In the genomic region with DNA sequence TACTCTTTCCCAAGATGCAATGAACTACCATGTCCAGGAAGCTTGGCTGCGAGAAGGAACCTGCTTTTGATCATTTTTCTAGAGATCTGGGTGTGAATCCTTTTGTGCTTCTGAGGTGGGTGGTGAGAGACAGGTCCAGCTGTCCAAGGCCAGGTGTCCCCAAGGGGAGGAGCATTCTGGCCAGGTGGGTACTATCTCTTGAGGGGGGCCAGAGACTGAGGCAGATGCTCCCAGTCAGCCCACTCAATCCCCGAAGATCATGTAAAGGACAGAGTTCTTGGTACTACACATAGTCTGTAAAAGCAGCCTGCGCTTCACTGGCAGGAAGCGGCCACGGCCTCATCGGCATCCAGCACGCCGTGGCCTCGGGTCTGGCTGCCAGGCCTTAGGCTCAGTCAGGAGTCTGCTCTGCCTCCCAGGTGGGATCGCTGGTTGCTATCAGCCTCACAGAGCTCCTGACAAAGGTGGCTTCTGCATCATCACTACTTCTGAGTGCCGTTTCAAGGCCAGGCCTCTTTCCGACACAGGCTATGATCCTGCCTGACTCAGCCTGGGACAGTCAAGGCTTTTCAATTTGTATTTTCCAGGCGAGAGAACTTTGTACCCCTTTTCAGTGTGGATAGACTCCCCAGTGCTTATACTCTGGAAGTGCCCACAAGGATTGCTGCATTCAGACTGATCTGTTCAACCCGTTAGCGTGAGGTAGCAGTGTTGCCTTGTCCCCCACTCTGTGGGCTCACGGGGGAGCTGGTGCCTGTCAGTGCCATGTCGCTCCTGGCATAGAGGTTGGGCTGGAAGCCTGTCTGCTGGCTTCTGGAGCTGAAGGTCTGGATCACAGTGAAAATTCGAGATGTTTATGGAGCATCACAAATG, we compare ENCODE assay signal across 1 cellular context.
TF ChIP-seq lines count a peak whose summit lies in the region.

No MANE protein-coding gene starts in this region.

TF ChIP-seq in HepG2, 621 proteins besides CTCF, POLR2A, EP300 and RAD21 (continued from another document and continues in another):
- TF ChIP-seq, protein P1, sequence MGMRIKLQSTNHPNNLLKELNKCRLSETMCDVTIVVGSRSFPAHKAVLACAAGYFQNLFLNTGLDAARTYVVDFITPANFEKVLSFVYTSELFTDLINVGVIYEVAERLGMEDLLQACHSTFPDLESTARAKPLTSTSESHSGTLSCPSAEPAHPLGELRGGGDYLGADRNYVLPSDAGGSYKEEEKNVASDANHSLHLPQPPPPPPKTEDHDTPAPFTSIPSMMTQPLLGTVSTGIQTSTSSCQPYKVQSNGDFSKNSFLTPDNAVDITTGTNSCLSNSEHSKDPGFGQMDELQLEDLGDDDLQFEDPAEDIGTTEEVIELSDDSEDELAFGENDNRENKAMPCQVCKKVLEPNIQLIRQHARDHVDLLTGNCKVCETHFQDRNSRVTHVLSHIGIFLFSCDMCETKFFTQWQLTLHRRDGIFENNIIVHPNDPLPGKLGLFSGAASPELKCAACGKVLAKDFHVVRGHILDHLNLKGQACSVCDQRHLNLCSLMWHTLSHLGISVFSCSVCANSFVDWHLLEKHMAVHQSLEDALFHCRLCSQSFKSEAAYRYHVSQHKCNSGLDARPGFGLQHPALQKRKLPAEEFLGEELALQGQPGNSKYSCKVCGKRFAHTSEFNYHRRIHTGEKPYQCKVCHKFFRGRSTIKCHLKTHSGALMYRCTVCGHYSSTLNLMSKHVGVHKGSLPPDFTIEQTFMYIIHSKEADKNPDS (CRISPR knock-in tag; IDR thresholded peaks at IDR 0.05), result no peak
- TF ChIP-seq ZNF772 (CRISPR knock-in tag; IDR thresholded peaks at IDR 0.05), result no peak
- no peak for TF ChIP-seq MEIS1 (CRISPR knock-in tag; IDR thresholded peaks at IDR 0.05; ENCODE audit: borderline replicate concordance)
- 0 out of 2 replicates have a peak, but pooled peaks have one; percentile 31 for TF ChIP-seq ISL2 (CRISPR knock-in tag; IDR thresholded peaks at IDR 0.05)
- TF ChIP-seq ZNF292 (CRISPR knock-in tag; IDR thresholded peaks at IDR 0.05; ENCODE audit: borderline replicate concordance, low read depth), result peak; percentile 82
- TF ChIP-seq, protein P2, sequence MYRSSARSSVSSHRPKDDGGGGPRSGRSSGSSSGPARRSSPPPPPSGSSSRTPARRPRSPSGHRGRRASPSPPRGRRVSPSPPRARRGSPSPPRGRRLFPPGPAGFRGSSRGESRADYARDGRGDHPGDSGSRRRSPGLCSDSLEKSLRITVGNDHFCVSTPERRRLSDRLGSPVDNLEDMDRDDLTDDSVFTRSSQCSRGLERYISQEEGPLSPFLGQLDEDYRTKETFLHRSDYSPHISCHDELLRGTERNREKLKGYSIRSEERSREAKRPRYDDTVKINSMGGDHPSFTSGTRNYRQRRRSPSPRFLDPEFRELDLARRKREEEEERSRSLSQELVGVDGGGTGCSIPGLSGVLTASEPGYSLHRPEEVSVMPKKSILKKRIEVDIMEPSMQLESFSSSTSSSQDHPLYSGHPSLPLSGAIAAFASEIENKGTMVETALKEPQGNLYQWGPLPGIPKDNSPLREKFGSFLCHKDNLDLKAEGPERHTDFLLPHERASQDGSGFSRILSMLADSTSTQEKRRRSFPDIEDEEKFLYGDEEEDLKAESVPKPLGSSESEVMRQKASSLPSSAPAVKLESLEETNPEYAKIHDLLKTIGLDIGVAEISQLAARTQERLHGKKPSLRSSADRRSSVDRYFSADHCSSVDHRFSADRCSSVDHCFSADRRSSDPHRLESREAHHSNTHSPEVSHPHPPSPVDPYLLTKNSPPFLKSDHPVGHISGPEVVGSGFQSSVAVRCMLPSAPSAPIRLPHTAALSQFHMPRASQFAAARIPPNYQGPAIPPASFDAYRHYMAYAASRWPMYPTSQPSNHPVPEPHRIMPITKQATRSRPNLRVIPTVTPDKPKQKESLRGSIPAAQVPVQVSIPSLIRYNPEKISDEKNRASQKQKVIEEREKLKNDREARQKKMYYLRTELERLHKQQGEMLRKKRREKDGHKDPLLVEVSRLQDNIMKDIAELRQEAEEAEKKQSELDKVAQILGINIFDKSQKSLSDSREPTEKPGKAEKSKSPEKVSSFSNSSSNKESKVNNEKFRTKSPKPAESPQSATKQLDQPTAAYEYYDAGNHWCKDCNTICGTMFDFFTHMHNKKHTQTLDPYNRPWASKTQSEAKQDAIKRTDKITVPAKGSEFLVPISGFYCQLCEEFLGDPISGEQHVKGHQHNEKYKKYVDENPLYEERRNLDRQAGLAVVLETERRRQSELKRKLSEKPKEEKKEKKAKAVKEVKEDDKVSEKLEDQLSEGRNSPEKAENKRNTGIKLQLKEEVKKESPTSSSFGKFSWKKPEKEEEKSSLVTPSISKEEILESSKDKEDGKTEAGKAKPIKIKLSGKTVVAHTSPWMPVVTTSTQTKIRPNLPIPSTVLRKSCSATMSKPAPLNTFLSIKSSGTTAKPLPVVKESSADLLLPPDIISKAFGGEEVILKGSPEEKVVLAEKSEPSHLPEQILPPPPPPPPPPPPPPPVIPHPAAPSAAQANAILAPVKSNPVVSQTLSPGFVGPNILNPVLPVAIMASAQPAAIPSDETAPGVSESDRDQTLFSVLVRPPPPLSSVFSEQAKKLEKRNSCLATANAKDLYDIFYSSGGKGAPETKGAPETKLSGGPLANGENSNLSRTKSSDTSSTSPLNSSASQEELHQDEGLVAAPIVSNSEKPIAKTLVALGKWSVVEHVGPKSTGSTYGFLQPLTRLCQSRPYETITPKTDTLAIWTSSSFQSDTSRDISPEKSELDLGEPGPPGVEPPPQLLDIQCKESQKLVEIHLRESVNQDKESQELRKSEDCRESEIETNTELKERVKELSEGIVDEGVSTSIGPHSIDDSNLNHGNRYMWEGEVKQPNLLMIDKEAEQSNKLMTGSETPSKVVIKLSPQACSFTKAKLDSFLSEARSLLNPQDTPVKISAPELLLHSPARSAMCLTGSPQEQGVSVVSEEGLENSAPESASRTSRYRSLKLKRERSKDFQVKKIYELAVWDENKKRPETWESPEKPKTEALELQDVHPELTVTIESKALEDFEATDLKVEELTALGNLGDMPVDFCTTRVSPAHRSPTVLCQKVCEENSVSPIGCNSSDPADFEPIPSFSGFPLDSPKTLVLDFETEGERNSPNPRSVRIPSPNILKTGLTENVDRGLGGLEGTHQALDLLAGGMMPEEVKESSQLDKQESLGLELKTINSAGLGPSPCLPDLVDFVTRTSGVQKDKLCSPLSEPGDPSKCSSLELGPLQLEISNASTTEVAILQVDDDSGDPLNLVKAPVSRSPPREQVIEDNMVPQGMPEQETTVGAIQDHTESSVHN (CRISPR knock-in tag; IDR thresholded peaks at IDR 0.05), result no peak
- TF ChIP-seq REPIN1 (CRISPR knock-in tag; IDR thresholded peaks at IDR 0.05; ENCODE audit: borderline replicate concordance, low read depth), result no peak
- TF ChIP-seq NR1H2 (CRISPR knock-in tag; IDR thresholded peaks at IDR 0.05; ENCODE audit: borderline replicate concordance, low read depth), result no peak
- TF ChIP-seq RNF2 (conservative IDR thresholded peaks at IDR 0.05; ENCODE audit: low read depth), result no peak
- TF ChIP-seq, protein P3, sequence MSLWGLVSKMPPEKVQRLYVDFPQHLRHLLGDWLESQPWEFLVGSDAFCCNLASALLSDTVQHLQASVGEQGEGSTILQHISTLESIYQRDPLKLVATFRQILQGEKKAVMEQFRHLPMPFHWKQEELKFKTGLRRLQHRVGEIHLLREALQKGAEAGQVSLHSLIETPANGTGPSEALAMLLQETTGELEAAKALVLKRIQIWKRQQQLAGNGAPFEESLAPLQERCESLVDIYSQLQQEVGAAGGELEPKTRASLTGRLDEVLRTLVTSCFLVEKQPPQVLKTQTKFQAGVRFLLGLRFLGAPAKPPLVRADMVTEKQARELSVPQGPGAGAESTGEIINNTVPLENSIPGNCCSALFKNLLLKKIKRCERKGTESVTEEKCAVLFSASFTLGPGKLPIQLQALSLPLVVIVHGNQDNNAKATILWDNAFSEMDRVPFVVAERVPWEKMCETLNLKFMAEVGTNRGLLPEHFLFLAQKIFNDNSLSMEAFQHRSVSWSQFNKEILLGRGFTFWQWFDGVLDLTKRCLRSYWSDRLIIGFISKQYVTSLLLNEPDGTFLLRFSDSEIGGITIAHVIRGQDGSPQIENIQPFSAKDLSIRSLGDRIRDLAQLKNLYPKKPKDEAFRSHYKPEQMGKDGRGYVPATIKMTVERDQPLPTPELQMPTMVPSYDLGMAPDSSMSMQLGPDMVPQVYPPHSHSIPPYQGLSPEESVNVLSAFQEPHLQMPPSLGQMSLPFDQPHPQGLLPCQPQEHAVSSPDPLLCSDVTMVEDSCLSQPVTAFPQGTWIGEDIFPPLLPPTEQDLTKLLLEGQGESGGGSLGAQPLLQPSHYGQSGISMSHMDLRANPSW (CRISPR knock-in tag; IDR thresholded peaks at IDR 0.05; ENCODE audit: borderline replicate concordance), result no peak; the same call in 1 of the 2 replicates
- TF ChIP-seq, protein P4, sequence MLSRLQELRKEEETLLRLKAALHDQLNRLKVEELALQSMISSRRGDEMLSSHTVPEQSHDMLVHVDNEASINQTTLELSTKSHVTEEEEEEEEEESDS (CRISPR knock-in tag; IDR thresholded peaks at IDR 0.05; ENCODE audit: borderline replicate concordance), result no peak
- no peak for TF ChIP-seq RBM39 (IDR thresholded peaks at IDR 0.05; ENCODE audit: low read depth, low read length, poor library complexity, severe bottlenecking)
- no peak for TF ChIP-seq ZNF816 (CRISPR knock-in tag; IDR thresholded peaks at IDR 0.05; ENCODE audit: borderline replicate concordance)
- TF ChIP-seq ZMYM4 (CRISPR knock-in tag; IDR thresholded peaks at IDR 0.05), result 0 out of 2 replicates have a peak, but pooled peaks have one; percentile 44
- TF ChIP-seq ZNF230 (CRISPR knock-in tag; IDR thresholded peaks at IDR 0.05), result no peak
- no peak for TF ChIP-seq RARG (CRISPR knock-in tag; IDR thresholded peaks at IDR 0.05; ENCODE audit: low read depth)
- no peak for TF ChIP-seq ZNF615 (CRISPR knock-in tag; IDR thresholded peaks at IDR 0.05; ENCODE audit: borderline replicate concordance)
- TF ChIP-seq ATAD3A (CRISPR knock-in tag; IDR thresholded peaks at IDR 0.05), result no peak
- no peak for TF ChIP-seq HOXA5 (CRISPR knock-in tag; IDR thresholded peaks at IDR 0.05)
- TF ChIP-seq KMT2B (CRISPR knock-in tag; IDR thresholded peaks at IDR 0.05), result no peak
- no peak for TF ChIP-seq ZNF20 (CRISPR knock-in tag; IDR thresholded peaks at IDR 0.05)
- TF ChIP-seq KDM5B (CRISPR knock-in tag; IDR thresholded peaks at IDR 0.05; ENCODE audit: borderline replicate concordance), result no peak
- TF ChIP-seq SYNCRIP (IDR thresholded peaks at IDR 0.05; ENCODE audit: insufficient read depth, low read depth, low read length), result no peak
- TF ChIP-seq PRMT3 (CRISPR knock-in tag; IDR thresholded peaks at IDR 0.05; ENCODE audit: borderline replicate concordance, low read depth), result no peak
- peak; percentile 81; the same call in 1 of the 2 replicates for TF ChIP-seq ZSCAN9 (CRISPR knock-in tag; IDR thresholded peaks at IDR 0.05; ENCODE audit: borderline replicate concordance)
- TF ChIP-seq XBP1 (CRISPR knock-in tag; IDR thresholded peaks at IDR 0.05), result no peak
- TF ChIP-seq, protein P5, sequence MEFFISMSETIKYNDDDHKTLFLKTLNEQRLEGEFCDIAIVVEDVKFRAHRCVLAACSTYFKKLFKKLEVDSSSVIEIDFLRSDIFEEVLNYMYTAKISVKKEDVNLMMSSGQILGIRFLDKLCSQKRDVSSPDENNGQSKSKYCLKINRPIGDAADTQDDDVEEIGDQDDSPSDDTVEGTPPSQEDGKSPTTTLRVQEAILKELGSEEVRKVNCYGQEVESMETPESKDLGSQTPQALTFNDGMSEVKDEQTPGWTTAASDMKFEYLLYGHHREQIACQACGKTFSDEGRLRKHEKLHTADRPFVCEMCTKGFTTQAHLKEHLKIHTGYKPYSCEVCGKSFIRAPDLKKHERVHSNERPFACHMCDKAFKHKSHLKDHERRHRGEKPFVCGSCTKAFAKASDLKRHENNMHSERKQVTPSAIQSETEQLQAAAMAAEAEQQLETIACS (CRISPR knock-in tag; IDR thresholded peaks at IDR 0.05), result no peak
- TF ChIP-seq CREM (IDR thresholded peaks at IDR 0.05), result no peak
- no peak for TF ChIP-seq CREM (CRISPR knock-in tag; IDR thresholded peaks at IDR 0.05)
- no peak for TF ChIP-seq CREB1 (IDR thresholded peaks at IDR 0.05)
- TF ChIP-seq CREB1 (CRISPR knock-in tag; IDR thresholded peaks at IDR 0.05), result no peak
- TF ChIP-seq ONECUT2 (CRISPR knock-in tag; IDR thresholded peaks at IDR 0.05), result no peak
- no peak for TF ChIP-seq TOE1 (CRISPR knock-in tag; IDR thresholded peaks at IDR 0.05)
- TF ChIP-seq, protein P6, sequence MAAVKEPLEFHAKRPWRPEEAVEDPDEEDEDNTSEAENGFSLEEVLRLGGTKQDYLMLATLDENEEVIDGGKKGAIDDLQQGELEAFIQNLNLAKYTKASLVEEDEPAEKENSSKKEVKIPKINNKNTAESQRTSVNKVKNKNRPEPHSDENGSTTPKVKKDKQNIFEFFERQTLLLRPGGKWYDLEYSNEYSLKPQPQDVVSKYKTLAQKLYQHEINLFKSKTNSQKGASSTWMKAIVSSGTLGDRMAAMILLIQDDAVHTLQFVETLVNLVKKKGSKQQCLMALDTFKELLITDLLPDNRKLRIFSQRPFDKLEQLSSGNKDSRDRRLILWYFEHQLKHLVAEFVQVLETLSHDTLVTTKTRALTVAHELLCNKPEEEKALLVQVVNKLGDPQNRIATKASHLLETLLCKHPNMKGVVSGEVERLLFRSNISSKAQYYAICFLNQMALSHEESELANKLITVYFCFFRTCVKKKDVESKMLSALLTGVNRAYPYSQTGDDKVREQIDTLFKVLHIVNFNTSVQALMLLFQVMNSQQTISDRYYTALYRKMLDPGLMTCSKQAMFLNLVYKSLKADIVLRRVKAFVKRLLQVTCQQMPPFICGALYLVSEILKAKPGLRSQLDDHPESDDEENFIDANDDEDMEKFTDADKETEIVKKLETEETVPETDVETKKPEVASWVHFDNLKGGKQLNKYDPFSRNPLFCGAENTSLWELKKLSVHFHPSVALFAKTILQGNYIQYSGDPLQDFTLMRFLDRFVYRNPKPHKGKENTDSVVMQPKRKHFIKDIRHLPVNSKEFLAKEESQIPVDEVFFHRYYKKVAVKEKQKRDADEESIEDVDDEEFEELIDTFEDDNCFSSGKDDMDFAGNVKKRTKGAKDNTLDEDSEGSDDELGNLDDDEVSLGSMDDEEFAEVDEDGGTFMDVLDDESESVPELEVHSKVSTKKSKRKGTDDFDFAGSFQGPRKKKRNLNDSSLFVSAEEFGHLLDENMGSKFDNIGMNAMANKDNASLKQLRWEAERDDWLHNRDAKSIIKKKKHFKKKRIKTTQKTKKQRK (IDR thresholded peaks at IDR 0.05; ENCODE audit: low read length), result no peak
- no peak for TF ChIP-seq ZC3H13 (CRISPR knock-in tag; IDR thresholded peaks at IDR 0.05)
- no peak for TF ChIP-seq ZNF432 (CRISPR knock-in tag; IDR thresholded peaks at IDR 0.05; ENCODE audit: borderline replicate concordance)
- no peak for TF ChIP-seq MED13 (CRISPR knock-in tag; IDR thresholded peaks at IDR 0.05)
- TF ChIP-seq NCOA5 (CRISPR knock-in tag; IDR thresholded peaks at IDR 0.05), result no peak
- no peak for TF ChIP-seq ZNF317 (CRISPR knock-in tag; IDR thresholded peaks at IDR 0.05)
- no peak for TF ChIP-seq ZNF678 (CRISPR knock-in tag; IDR thresholded peaks at IDR 0.05)
- TF ChIP-seq JUND (CRISPR knock-in tag; IDR thresholded peaks at IDR 0.05), result peak; percentile 46; the same call in 1 of the 2 replicates
- TF ChIP-seq ZNF550 (CRISPR knock-in tag; IDR thresholded peaks at IDR 0.05; ENCODE audit: borderline replicate concordance), result no peak; the same call in 1 of the 2 replicates
- TF ChIP-seq ZNF749 (CRISPR knock-in tag; IDR thresholded peaks at IDR 0.05; ENCODE audit: borderline replicate concordance), result no peak
- no peak for TF ChIP-seq NFYB (CRISPR knock-in tag; IDR thresholded peaks at IDR 0.05)
- TF ChIP-seq, protein P7, sequence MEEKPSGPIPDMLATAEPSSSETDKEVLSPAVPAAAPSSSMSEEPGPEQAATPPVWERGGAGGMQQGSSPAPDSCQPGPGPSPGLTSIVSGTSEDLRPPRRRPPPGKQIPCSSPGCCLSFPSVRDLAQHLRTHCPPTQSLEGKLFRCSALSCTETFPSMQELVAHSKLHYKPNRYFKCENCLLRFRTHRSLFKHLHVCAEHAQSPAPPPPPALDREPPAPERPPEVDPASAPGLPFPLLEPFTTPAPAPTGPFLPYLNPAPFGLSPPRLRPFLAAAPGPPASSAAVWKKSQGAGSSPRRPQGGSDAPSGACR (CRISPR knock-in tag; IDR thresholded peaks at IDR 0.05), result no peak
